1 cellular context compared by ENCODE assay signal in the genomic region with DNA sequence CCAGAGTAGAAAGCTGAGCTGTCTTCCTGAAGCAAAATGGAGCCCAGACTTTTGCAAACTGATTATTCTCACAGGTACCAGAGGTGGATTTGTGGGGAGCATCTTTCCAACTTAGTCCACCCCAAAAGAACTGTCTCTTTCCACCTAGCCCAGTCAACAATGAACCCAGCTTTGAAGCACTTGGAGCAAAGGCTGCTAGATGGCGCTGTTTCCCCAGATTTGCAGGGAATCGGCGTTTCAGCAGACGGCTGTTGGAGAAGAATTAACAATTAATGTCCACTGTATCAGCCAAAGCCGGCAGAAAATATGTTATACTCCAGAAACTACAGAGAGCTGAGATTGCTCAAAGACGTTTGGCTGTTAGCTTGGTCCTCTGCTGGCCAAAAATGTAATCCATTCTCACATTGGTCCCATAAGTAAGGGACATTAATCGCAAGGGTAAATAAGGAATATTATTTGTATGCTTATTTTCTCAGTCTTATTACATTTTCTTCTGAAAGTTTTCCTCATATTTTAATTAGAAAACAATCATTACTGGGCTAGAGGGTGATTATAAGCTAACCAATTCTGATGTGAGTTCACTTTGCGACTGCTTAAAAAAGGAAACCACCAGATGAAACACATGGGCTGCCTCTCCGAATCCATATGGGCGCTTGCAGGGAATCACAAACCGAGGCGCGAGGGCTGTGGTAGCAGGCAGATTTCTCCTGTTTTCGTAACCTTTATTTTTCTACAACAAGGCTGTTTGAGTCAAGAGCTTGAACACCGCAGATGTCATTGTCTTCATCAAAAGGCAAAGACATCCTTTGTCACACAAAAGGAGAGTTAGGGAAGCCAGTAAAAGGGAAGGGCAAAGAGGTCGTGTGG.
A peak's percentile ranks its signal among the peaks of the same experiment; 100 is the strongest.
TF ChIP-seq lines count a peak whose summit lies in the region.

No MANE protein-coding gene starts in this region.

TF ChIP-seq in H1, 55 proteins besides CTCF, POLR2A, EP300 and RAD21 (continued from another document):
- TF ChIP-seq, protein P1, sequence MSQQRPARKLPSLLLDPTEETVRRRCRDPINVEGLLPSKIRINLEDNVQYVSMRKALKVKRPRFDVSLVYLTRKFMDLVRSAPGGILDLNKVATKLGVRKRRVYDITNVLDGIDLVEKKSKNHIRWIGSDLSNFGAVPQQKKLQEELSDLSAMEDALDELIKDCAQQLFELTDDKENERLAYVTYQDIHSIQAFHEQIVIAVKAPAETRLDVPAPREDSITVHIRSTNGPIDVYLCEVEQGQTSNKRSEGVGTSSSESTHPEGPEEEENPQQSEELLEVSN (IDR thresholded peaks at IDR 0.05): peak; percentile 38; the same call in 1 of the 2 replicates
- TF ChIP-seq RFX5 (IDR thresholded peaks at IDR 0.05; ENCODE audit: borderline replicate concordance, low read depth, low read length): no peak
- no peak for TF ChIP-seq RNF2 (IDR thresholded peaks at IDR 0.05; ENCODE audit: borderline replicate concordance, low read depth, low read length, missing control alignments, poor library complexity, severe bottlenecking)
- no peak for TF ChIP-seq MAFK (IDR thresholded peaks at IDR 0.05; ENCODE audit: low read depth, low read length)
- TF ChIP-seq, protein P2, sequence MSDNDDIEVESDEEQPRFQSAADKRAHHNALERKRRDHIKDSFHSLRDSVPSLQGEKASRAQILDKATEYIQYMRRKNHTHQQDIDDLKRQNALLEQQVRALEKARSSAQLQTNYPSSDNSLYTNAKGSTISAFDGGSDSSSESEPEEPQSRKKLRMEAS (IDR thresholded peaks at IDR 0.05): peak; percentile 49
- no peak for TF ChIP-seq POU5F1 (IDR thresholded peaks at IDR 0.05; ENCODE audit: low read depth, low read length)
